In genomic region chr4:180372671-180373070, GRCh38 we compare ENCODE assay signal across 7 cellular contexts.
"Had no signal": no experiment of that assay in that cellular context is flagged by ENCODE, and none has a peak within 500 bp of the region (broad histone marks: within the 10 kb centered on the region; RNA-seq: fewer than 3 reads in every experiment).

No MANE protein-coding gene starts in this region.

- H2AFZ ChIP-seq: GM23338 had no signal

- H3K4me3 ChIP-seq: GM23338, K562 had no signal

- H3K4me2 ChIP-seq: GM23338 had no signal

- DNase-seq: H9, HCEC 1CT, KG1 had no signal

- ATAC-seq: GM23338, HepG2, K562 had no signal

- H3K27ac ChIP-seq: HL-60 had no signal
